In the genomic region with DNA sequence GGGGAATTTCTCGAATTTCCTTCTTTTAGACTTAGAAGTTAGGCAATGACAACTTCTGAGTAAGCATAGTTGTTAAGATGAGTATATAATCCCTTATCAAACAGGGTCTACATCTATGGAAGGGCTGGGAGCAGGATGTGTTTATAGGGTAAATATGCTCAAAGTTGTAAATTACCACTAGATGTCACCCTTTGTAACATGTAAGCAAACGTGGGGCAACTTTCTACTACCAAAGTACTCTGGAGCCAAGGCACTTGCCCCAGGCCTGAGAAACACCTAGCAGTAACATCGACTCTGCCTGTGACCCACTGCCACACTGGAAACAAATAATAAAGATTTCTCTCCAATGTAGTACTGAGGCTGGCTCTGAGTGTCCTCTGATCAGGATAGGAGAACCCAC, we compare ENCODE assay signal across 8 cellular contexts.
DNase-seq lines count a peak whose midpoint lies in the region; ATAC-seq and TF ChIP-seq lines count a peak whose summit lies in the region.

No MANE protein-coding gene starts in this region.

- 2% methylated on average over 3 of the region's 3 CpGs for WGBS in SK-N-SH (ENCODE audit: low lambda C conversion rate)

- H3K4me2 ChIP-seq in SK-N-SH = no peak overlapping the region

- H3K9me3 ChIP-seq in SK-N-SH = no peaks in the 10 kb centered on the region

- DNase-seq in H7 = peak; percentile 15
- peak; percentile 60 for DNase-seq in LNCaP clone FGC (ENCODE audit: low read depth)
- peak; percentile 3 for DNase-seq in SK-N-SH
- peak; percentile 53 for DNase-seq in foreskin melanocyte
- DNase-seq in stimulated activated naive B cell treated with anti-CD40 and anti-IgM and Interleukin-4, amounts not matched to agents 10 μg/mL and 1 μg/mL and 100 μg/mL, for 72 hours = no peak
- DNase-seq in cortex of kidney (lab: John Stamatoyannopoulos, UW) = no peak
- DNase-seq in putamen (ENCODE audit: low spot score) = no peak

- TF ChIP-seq EP300 in SK-N-SH (IDR thresholded peaks at IDR 0.05; ENCODE audit: borderline replicate concordance in 1 of 2, low read depth in 1 of 2, low read length in 1 of 2) = no peak

- no peak overlapping the region for H3K4me3 Mint-ChIP-seq in stimulated activated naive B cell treated with anti-CD40 and anti-IgM and Interleukin-4, amounts not matched to agents 10 μg/mL and 1 μg/mL and 100 μg/mL, for 72 hours

- H3K79me2 ChIP-seq in SK-N-SH (ENCODE audit: insufficient read depth) = no peaks in the 10 kb centered on the region

- H3K27me3 Mint-ChIP-seq in stimulated activated naive B cell treated with anti-CD40 and anti-IgM and Interleukin-4, amounts not matched to agents 10 μg/mL and 1 μg/mL and 100 μg/mL, for 72 hours = no peaks in the 10 kb centered on the region

- no peak overlapping the region for H3K27ac Mint-ChIP-seq in stimulated activated naive B cell treated with anti-CD40 and anti-IgM and Interleukin-4, amounts not matched to agents 10 μg/mL and 1 μg/mL and 100 μg/mL, for 72 hours

- H3F3A ChIP-seq in SK-N-SH (replicated peaks; ENCODE audit: insufficient read depth) = no peaks in the 10 kb centered on the region

- no peak overlapping the region for H2AFZ ChIP-seq in SK-N-SH (ENCODE audit: low read depth)

- H3K9me2 ChIP-seq in SK-N-SH = no peaks in the 10 kb centered on the region

- ATAC-seq in stimulated activated naive B cell treated with anti-CD40 and anti-IgM and Interleukin-4, amounts not matched to agents 10 μg/mL and 1 μg/mL and 100 μg/mL, for 72 hours (replicated peaks) = peak; percentile 23 to 38

- no peak overlapping the region for H3K9ac ChIP-seq in SK-N-SH

- POLR2A ChIA-PET in SK-N-SH (lab: Yijun Ruan, JAX) = no interaction called here

- H3K27me3 ChIP-seq in H7 (ENCODE audit: control insufficient read depth, insufficient read depth, low read length) (no peaks in the 10 kb centered on the region), SK-N-SH (ENCODE audit: insufficient read depth) (no peaks in the 10 kb centered on the region; the same call in 1 of the 2 replicates)

- TF ChIP-seq CTCF in GM12874 (IDR thresholded peaks at IDR 0.05; ENCODE audit: insufficient read depth, low read depth, low read length) (peak; percentile 28; the same call in 1 of the 2 replicates), LNCaP clone FGC (IDR thresholded peaks at IDR 0.05; ENCODE audit: control insufficient read depth, extremely low read depth, insufficient read depth) (peak; percentile 60), SK-N-SH (IDR thresholded peaks at IDR 0.05) (peak; percentile 60)

- no peaks in the 10 kb centered on the region for H3K4me1 Mint-ChIP-seq in stimulated activated naive B cell treated with anti-CD40 and anti-IgM and Interleukin-4, amounts not matched to agents 10 μg/mL and 1 μg/mL and 100 μg/mL, for 72 hours

- no peaks in the 10 kb centered on the region for H3K36me3 ChIP-seq in H7 (replicated peaks; ENCODE audit: control insufficient read depth, insufficient read depth, low read length)
- H3K36me3 ChIP-seq in SK-N-SH (replicated peaks in 1 of 2; ENCODE audit: control insufficient read depth in 1 of 2, insufficient read depth in 2 of 2, low read length in 1 of 2) = no peaks in the 10 kb centered on the region

- H3K4me3 ChIP-seq in H7 (ENCODE audit: insufficient read depth, low read depth, low read length) (no peak overlapping the region), LNCaP clone FGC (ENCODE audit: low read depth, low read length) (no peak overlapping the region), SK-N-SH (ENCODE audit: low read depth in 2 of 2, low read length in 1 of 2) (no peak overlapping the region)

- H4K20me1 ChIP-seq in SK-N-SH (ENCODE audit: insufficient read depth) = no peaks in the 10 kb centered on the region

- no peaks in the 10 kb centered on the region for H3K9me3 Mint-ChIP-seq in stimulated activated naive B cell treated with anti-CD40 and anti-IgM and Interleukin-4, amounts not matched to agents 10 μg/mL and 1 μg/mL and 100 μg/mL, for 72 hours

- CTCF ChIA-PET in SK-N-SH (lab: Yijun Ruan, JAX) = interaction anchor here (1.1 to 1.4 kb wide), 2 partner anchors 8 to 526 kb away, joined by 5 to 6 read pairs; no protein-coding TSS in a partner anchor

- H3K4me1 ChIP-seq in SK-N-SH (ENCODE audit: control insufficient read depth in 1 of 2, insufficient read depth in 2 of 2, low read depth in 1 of 2, low read length in 1 of 2) = no peaks in the 10 kb centered on the region

- TF ChIP-seq RAD21 in SK-N-SH (IDR thresholded peaks at IDR 0.05; ENCODE audit: low read length) = peak; percentile 55

- H3K27ac ChIP-seq in SK-N-SH (ENCODE audit: low read depth in 2 of 2, low read length in 1 of 2) = no peak overlapping the region

- no peaks in the 10 kb centered on the region for H3K36me3 Mint-ChIP-seq in stimulated activated naive B cell treated with anti-CD40 and anti-IgM and Interleukin-4, amounts not matched to agents 10 μg/mL and 1 μg/mL and 100 μg/mL, for 72 hours

TF ChIP-seq in SK-N-SH, 30 proteins besides CTCF, POLR2A, EP300 and RAD21:
- TF ChIP-seq TEAD4 (IDR thresholded peaks at IDR 0.05; ENCODE audit: borderline replicate concordance, insufficient read depth) = no peak
- TF ChIP-seq, protein P1, sequence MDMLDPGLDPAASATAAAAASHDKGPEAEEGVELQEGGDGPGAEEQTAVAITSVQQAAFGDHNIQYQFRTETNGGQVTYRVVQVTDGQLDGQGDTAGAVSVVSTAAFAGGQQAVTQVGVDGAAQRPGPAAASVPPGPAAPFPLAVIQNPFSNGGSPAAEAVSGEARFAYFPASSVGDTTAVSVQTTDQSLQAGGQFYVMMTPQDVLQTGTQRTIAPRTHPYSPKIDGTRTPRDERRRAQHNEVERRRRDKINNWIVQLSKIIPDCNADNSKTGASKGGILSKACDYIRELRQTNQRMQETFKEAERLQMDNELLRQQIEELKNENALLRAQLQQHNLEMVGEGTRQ (IDR thresholded peaks at IDR 0.05; ENCODE audit: borderline replicate concordance, low read depth, low read length) = no peak
- no peak for TF ChIP-seq RFX5 (IDR thresholded peaks at IDR 0.05; ENCODE audit: low read length)
- TF ChIP-seq, protein P2, sequence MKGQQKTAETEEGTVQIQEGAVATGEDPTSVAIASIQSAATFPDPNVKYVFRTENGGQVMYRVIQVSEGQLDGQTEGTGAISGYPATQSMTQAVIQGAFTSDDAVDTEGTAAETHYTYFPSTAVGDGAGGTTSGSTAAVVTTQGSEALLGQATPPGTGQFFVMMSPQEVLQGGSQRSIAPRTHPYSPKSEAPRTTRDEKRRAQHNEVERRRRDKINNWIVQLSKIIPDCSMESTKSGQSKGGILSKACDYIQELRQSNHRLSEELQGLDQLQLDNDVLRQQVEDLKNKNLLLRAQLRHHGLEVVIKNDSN (IDR thresholded peaks at IDR 0.05; ENCODE audit: borderline replicate concordance, low read depth) = no peak
- peak; percentile 31 for TF ChIP-seq SMC3 (IDR thresholded peaks at IDR 0.05; ENCODE audit: low read depth, low read length)
- TF ChIP-seq, protein P3, sequence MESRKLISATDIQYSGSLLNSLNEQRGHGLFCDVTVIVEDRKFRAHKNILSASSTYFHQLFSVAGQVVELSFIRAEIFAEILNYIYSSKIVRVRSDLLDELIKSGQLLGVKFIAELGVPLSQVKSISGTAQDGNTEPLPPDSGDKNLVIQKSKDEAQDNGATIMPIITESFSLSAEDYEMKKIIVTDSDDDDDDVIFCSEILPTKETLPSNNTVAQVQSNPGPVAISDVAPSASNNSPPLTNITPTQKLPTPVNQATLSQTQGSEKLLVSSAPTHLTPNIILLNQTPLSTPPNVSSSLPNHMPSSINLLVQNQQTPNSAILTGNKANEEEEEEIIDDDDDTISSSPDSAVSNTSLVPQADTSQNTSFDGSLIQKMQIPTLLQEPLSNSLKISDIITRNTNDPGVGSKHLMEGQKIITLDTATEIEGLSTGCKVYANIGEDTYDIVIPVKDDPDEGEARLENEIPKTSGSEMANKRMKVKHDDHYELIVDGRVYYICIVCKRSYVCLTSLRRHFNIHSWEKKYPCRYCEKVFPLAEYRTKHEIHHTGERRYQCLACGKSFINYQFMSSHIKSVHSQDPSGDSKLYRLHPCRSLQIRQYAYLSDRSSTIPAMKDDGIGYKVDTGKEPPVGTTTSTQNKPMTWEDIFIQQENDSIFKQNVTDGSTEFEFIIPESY (IDR thresholded peaks at IDR 0.05; ENCODE audit: borderline replicate concordance, low read depth) = no peak

Comparison
In these comparisons a context has a peak if more than half of its experiments do, and no peak if none do; other contexts are left out.
1. DNase-seq: peak in H7 (single experiment), LNCaP clone FGC (single experiment), SK-N-SH (single experiment) and foreskin melanocyte (single experiment); none in stimulated activated naive B cell treated with anti-CD40 and anti-IgM and Interleukin-4, amounts not matched to agents 10 μg/mL and 1 μg/mL and 100 μg/mL, for 72 hours (single experiment), cortex of kidney (single experiment) and putamen (single experiment).
2. Peak in every context shown above with its lines, with median percentiles within 50 percentile points of each other: CTCF ChIP-seq.